9 cellular contexts compared by ENCODE assay signal in the genomic region with DNA sequence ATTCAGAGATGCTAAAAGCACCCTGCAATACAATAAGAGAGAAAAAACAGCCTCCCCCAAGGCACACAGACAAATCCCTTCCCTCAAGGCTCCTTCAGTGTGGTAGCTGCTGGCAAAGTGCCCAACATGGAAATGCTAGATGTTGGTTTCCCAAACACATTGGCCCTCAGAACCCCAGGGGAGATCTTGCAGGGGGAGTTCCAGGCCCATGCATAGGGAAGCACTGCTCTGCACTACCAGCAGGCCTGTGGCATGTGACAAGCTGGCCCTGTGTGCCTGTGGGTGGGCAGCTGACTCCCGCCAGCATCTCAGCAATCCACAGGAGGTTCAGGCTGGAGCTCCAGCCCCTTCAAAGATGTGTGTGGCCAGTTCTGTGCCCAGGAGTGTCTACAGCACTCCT. TPM values are rescaled to one million over a fixed set of nuclear protein-coding genes. Genes with fewer than 3 reads are reported as not detected.
DNase-seq lines count a peak whose midpoint lies in the region; ATAC-seq lines count a peak whose summit lies in the region.
"Had no signal": no experiment of that assay in that cellular context is flagged by ENCODE, and none has a peak within 500 bp of the region (broad histone marks: within the 10 kb centered on the region; RNA-seq: fewer than 3 reads in every experiment).

No MANE protein-coding gene starts in this region.

- peak; percentile 41 for DNase-seq in CMK (ENCODE audit: low read depth)
- DNase-seq in activated CD4-positive, alpha-beta memory T cell treated with anti-CD3 and anti-CD28 coated beads, Interleukin-2, amount 10 ng/mL, durations not matched to agents 7 days and 5 days, result no peak
- DNase-seq in naive thymus-derived CD4-positive, alpha-beta T cell, result no peak
- DNase-seq in EL, result no peak

- peaks cover 62% of the 10 kb centered on the region for H3K4me1 Mint-ChIP-seq in activated CD4-positive, alpha-beta memory T cell treated with anti-CD3 and anti-CD28 coated beads, Interleukin-2, amount 10 ng/mL, durations not matched to agents 7 days and 5 days
- peaks cover 19 to 60% (median 21%) of the 10 kb centered on the region in 7 donors for H3K4me1 Mint-ChIP-seq in naive thymus-derived CD4-positive, alpha-beta T cell

- intact Hi-C loops in naive thymus-derived CD4-positive, alpha-beta T cell (cut with micrococcal nuclease), result loop anchor here (1.0 to 5.0 kb wide), 5 partner anchors 8 to 484 kb away; a partner anchor contains a TSS

- no peaks in the 10 kb centered on the region for H3K27me3 ChIP-seq in naive thymus-derived CD4-positive, alpha-beta T cell (ENCODE audit: control insufficient read depth in 2 of 2, insufficient read depth in 2 of 2, low read length in 2 of 2)

- POLR2A ChIA-PET in activated CD4-positive, alpha-beta memory T cell treated with anti-CD3 and anti-CD28 coated beads, Interleukin-2, amount 10 ng/mL, durations not matched to agents 7 days and 5 days (lab: Charles Lee), result interaction anchor here (0.9 to 14.0 kb wide), 15 partner anchors 8 to 482 kb away, joined by 3 to 415 read pairs (median 4); a partner anchor contains a TSS
- POLR2A ChIA-PET in naive thymus-derived CD4-positive, alpha-beta T cell (lab: Charles Lee), result interaction anchor here (0.5 to 3.9 kb wide), 4 partner anchors 12 to 316 kb away, joined by 3 to 46 read pairs (median 3); a partner anchor contains a TSS

- no peaks in the 10 kb centered on the region for H3K36me3 ChIP-seq in naive thymus-derived CD4-positive, alpha-beta T cell (ENCODE audit: control insufficient read depth in 2 of 3, insufficient read depth in 3 of 3, low read length in 3 of 3)

- peaks cover 13 to 15% of the 10 kb centered on the region in 2 donors for H3K4me1 ChIP-seq in naive thymus-derived CD4-positive, alpha-beta T cell (ENCODE audit: control insufficient read depth in 2 of 2, insufficient read depth in 2 of 2, low read length in 2 of 2)

- CTCF ChIA-PET in activated CD4-positive, alpha-beta memory T cell treated with anti-CD3 and anti-CD28 coated beads, Interleukin-2, amount 10 ng/mL, durations not matched to agents 7 days and 5 days (lab: Charles Lee), result interaction anchor here (0.8 to 5.3 kb wide), 11 partner anchors 8 to 368 kb away, joined by 3 to 43 read pairs (median 4); a partner anchor contains a TSS
- CTCF ChIA-PET in naive thymus-derived CD4-positive, alpha-beta T cell (lab: Charles Lee), result interaction anchor here (0.6 to 1.3 kb wide), 2 partner anchors 17 to 224 kb away, joined by 3 to 4 read pairs; a partner anchor contains a TSS

- no peak overlapping the region for H3K27ac ChIP-seq in naive thymus-derived CD4-positive, alpha-beta T cell (ENCODE audit: low read depth, low read length)
- H3K27ac ChIP-seq: epithelial cell of prostate had no signal

- no peaks in the 10 kb centered on the region for H3K36me3 Mint-ChIP-seq in activated CD4-positive, alpha-beta memory T cell treated with anti-CD3 and anti-CD28 coated beads, Interleukin-2, amount 10 ng/mL, durations not matched to agents 7 days and 5 days (ENCODE audit: low read depth)
- H3K36me3 Mint-ChIP-seq in naive thymus-derived CD4-positive, alpha-beta T cell, result no peaks in the 10 kb centered on the region

- no peaks in the 10 kb centered on the region for H3K9me3 Mint-ChIP-seq in activated CD4-positive, alpha-beta memory T cell treated with anti-CD3 and anti-CD28 coated beads, Interleukin-2, amount 10 ng/mL, durations not matched to agents 7 days and 5 days
- no peaks in the 10 kb centered on the region for H3K9me3 Mint-ChIP-seq in naive thymus-derived CD4-positive, alpha-beta T cell

- peak overlapping the region; percentile 37 for H3K4me3 Mint-ChIP-seq in activated CD4-positive, alpha-beta memory T cell treated with anti-CD3 and anti-CD28 coated beads, Interleukin-2, amount 10 ng/mL, durations not matched to agents 7 days and 5 days
- H3K4me3 Mint-ChIP-seq in naive thymus-derived CD4-positive, alpha-beta T cell, result peak overlapping the region in 3 of 10 donors; percentile 2 to 80 (median 57)

- ATAC-seq in GM19452 (IDR thresholded peaks at IDR 0.05; ENCODE audit: unreplicated experiment) (peak; percentile 4), GM21723 (IDR thresholded peaks at IDR 0.05; ENCODE audit: unreplicated experiment) (no peak), GM18870 (IDR thresholded peaks at IDR 0.05; ENCODE audit: unreplicated experiment) (no peak), HG03196 (IDR thresholded peaks at IDR 0.05; ENCODE audit: unreplicated experiment) (no peak)
- no peak for ATAC-seq in naive thymus-derived CD4-positive, alpha-beta T cell

- no peaks in the 10 kb centered on the region for H3K9me3 ChIP-seq in naive thymus-derived CD4-positive, alpha-beta T cell (ENCODE audit: control insufficient read depth in 2 of 3, low read length in 3 of 3)

- no peak overlapping the region for H3K4me3 ChIP-seq in naive thymus-derived CD4-positive, alpha-beta T cell (ENCODE audit: low read length)

- peak overlapping the region; percentile 88 for H3K27ac Mint-ChIP-seq in activated CD4-positive, alpha-beta memory T cell treated with anti-CD3 and anti-CD28 coated beads, Interleukin-2, amount 10 ng/mL, durations not matched to agents 7 days and 5 days
- peak overlapping the region in 8 of 9 donors; percentile 8 to 96 (median 70) for H3K27ac Mint-ChIP-seq in naive thymus-derived CD4-positive, alpha-beta T cell

- H3K27me3 Mint-ChIP-seq in activated CD4-positive, alpha-beta memory T cell treated with anti-CD3 and anti-CD28 coated beads, Interleukin-2, amount 10 ng/mL, durations not matched to agents 7 days and 5 days, result no peaks in the 10 kb centered on the region
- no peaks in the 10 kb centered on the region for H3K27me3 Mint-ChIP-seq in naive thymus-derived CD4-positive, alpha-beta T cell

RNA-seq across cellular contexts. Expression of a gene that starts 16.8 kb away (rescaled TPM):
- 10 to 100 TPM; 64.8 to 66.2 TPM for total RNA-seq in activated CD4-positive, alpha-beta memory T cell treated with anti-CD3 and anti-CD28 coated beads, Interleukin-2, amount 10 ng/mL, durations not matched to agents 7 days and 5 days
- 10 to 100 TPM; 47.3 to 57.5 (median 52.3) TPM for total RNA-seq in naive thymus-derived CD4-positive, alpha-beta T cell
- polyA plus RNA-seq in naive thymus-derived CD4-positive, alpha-beta T cell, result 10 to 100 TPM; 19.0 to 23.0 TPM

RNA-seq across cellular contexts. Expression of a gene that starts 44.6 kb away (rescaled TPM):
- total RNA-seq in activated CD4-positive, alpha-beta memory T cell treated with anti-CD3 and anti-CD28 coated beads, Interleukin-2, amount 10 ng/mL, durations not matched to agents 7 days and 5 days, result under 1 TPM; 0.28 to 0.50 TPM
- total RNA-seq in naive thymus-derived CD4-positive, alpha-beta T cell, result under 1 TPM in 3 of 5 experiments, not detected in 2; 0.13 to 0.44 (median 0.20) TPM
- polyA plus RNA-seq in naive thymus-derived CD4-positive, alpha-beta T cell, result not detected
